In the genomic region with DNA sequence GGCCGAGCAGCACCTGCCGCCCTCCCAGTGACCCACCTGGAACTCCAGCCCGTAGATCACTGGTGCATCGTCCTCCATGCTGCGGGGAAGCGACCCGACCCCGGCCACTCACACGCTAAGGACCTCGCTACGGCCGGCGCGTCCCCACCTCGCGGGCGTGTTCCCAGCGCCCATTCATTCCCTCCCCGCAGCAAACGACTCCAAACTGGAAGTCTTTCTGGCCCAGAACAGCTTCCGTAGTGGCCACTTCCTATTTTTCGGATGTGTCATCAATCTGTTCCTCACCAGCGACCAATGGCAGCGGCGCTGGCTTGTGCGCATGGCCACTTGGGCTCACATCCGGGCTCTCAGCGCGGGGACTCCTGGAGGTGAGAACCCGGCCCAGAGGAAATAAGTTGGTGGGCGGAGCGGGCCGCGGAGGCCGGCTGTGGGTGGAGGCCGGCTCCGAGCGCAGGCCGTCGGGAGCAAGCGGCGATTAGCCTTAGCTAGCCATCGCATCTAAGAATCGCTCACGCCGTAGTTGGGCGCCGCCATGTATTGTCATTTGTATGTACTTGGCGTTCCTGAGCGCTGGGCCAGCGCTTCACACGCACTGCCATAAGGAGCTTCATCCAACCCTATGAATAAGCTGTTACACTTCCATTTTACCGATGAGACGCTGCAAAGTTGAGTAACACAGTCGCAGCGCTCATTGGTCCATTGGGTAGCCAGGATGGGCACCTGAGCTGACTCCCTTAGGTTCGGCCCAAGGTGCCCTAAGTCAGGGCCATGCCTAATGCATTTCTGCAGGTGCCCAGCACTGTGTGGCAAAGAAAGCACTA, we compare ENCODE assay signal across 1 cellular context.
TF ChIP-seq lines count a peak whose summit lies in the region.

A gene (minus strand): TSS at position 207 of the 821 bp plus-strand sequence. CDS start 129 bp downstream, at position 78.

TF ChIP-seq in HepG2, 621 proteins besides CTCF, POLR2A, EP300 and RAD21 (continued from another document and continues in another):
- TF ChIP-seq, protein P1, sequence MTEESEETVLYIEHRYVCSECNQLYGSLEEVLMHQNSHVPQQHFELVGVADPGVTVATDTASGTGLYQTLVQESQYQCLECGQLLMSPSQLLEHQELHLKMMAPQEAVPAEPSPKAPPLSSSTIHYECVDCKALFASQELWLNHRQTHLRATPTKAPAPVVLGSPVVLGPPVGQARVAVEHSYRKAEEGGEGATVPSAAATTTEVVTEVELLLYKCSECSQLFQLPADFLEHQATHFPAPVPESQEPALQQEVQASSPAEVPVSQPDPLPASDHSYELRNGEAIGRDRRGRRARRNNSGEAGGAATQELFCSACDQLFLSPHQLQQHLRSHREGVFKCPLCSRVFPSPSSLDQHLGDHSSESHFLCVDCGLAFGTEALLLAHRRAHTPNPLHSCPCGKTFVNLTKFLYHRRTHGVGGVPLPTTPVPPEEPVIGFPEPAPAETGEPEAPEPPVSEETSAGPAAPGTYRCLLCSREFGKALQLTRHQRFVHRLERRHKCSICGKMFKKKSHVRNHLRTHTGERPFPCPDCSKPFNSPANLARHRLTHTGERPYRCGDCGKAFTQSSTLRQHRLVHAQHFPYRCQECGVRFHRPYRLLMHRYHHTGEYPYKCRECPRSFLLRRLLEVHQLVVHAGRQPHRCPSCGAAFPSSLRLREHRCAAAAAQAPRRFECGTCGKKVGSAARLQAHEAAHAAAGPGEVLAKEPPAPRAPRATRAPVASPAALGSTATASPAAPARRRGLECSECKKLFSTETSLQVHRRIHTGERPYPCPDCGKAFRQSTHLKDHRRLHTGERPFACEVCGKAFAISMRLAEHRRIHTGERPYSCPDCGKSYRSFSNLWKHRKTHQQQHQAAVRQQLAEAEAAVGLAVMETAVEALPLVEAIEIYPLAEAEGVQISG (CRISPR knock-in tag; IDR thresholded peaks at IDR 0.05): peak; percentile 94
- TF ChIP-seq, protein P2, sequence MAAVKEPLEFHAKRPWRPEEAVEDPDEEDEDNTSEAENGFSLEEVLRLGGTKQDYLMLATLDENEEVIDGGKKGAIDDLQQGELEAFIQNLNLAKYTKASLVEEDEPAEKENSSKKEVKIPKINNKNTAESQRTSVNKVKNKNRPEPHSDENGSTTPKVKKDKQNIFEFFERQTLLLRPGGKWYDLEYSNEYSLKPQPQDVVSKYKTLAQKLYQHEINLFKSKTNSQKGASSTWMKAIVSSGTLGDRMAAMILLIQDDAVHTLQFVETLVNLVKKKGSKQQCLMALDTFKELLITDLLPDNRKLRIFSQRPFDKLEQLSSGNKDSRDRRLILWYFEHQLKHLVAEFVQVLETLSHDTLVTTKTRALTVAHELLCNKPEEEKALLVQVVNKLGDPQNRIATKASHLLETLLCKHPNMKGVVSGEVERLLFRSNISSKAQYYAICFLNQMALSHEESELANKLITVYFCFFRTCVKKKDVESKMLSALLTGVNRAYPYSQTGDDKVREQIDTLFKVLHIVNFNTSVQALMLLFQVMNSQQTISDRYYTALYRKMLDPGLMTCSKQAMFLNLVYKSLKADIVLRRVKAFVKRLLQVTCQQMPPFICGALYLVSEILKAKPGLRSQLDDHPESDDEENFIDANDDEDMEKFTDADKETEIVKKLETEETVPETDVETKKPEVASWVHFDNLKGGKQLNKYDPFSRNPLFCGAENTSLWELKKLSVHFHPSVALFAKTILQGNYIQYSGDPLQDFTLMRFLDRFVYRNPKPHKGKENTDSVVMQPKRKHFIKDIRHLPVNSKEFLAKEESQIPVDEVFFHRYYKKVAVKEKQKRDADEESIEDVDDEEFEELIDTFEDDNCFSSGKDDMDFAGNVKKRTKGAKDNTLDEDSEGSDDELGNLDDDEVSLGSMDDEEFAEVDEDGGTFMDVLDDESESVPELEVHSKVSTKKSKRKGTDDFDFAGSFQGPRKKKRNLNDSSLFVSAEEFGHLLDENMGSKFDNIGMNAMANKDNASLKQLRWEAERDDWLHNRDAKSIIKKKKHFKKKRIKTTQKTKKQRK (IDR thresholded peaks at IDR 0.05; ENCODE audit: low read length): no peak
- peak; percentile 81 for TF ChIP-seq ZFP1 (CRISPR knock-in tag; IDR thresholded peaks at IDR 0.05)
- no peak; the same call in 1 of the 2 replicates for TF ChIP-seq ZSCAN22 (CRISPR knock-in tag; IDR thresholded peaks at IDR 0.05)
- TF ChIP-seq SCMH1 (CRISPR knock-in tag; IDR thresholded peaks at IDR 0.05; ENCODE audit: borderline replicate concordance): no peak
- no peak for TF ChIP-seq CC2D1A (CRISPR knock-in tag; IDR thresholded peaks at IDR 0.05)
- TF ChIP-seq MATR3 (CRISPR knock-in tag; IDR thresholded peaks at IDR 0.05): no peak
- peak; percentile 76 for TF ChIP-seq MAFF (IDR thresholded peaks at IDR 0.05; ENCODE audit: low read depth, low read length)
- TF ChIP-seq ISL2 (CRISPR knock-in tag; IDR thresholded peaks at IDR 0.05): no peak; the same call in 1 of the 2 replicates
- TF ChIP-seq CENPT (CRISPR knock-in tag; IDR thresholded peaks at IDR 0.05; ENCODE audit: low read depth): peak; percentile 62; the same call in 1 of the 2 replicates
- TF ChIP-seq SALL1 (CRISPR knock-in tag; IDR thresholded peaks at IDR 0.05): peak; percentile 89
- TF ChIP-seq ARID2 (CRISPR knock-in tag; IDR thresholded peaks at IDR 0.05; ENCODE audit: borderline replicate concordance): peak; percentile 92
- TF ChIP-seq, protein P3, sequence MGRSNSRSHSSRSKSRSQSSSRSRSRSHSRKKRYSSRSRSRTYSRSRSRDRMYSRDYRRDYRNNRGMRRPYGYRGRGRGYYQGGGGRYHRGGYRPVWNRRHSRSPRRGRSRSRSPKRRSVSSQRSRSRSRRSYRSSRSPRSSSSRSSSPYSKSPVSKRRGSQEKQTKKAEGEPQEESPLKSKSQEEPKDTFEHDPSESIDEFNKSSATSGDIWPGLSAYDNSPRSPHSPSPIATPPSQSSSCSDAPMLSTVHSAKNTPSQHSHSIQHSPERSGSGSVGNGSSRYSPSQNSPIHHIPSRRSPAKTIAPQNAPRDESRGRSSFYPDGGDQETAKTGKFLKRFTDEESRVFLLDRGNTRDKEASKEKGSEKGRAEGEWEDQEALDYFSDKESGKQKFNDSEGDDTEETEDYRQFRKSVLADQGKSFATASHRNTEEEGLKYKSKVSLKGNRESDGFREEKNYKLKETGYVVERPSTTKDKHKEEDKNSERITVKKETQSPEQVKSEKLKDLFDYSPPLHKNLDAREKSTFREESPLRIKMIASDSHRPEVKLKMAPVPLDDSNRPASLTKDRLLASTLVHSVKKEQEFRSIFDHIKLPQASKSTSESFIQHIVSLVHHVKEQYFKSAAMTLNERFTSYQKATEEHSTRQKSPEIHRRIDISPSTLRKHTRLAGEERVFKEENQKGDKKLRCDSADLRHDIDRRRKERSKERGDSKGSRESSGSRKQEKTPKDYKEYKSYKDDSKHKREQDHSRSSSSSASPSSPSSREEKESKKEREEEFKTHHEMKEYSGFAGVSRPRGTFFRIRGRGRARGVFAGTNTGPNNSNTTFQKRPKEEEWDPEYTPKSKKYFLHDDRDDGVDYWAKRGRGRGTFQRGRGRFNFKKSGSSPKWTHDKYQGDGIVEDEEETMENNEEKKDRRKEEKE (IDR thresholded peaks at IDR 0.05): no peak
- TF ChIP-seq, protein P4, sequence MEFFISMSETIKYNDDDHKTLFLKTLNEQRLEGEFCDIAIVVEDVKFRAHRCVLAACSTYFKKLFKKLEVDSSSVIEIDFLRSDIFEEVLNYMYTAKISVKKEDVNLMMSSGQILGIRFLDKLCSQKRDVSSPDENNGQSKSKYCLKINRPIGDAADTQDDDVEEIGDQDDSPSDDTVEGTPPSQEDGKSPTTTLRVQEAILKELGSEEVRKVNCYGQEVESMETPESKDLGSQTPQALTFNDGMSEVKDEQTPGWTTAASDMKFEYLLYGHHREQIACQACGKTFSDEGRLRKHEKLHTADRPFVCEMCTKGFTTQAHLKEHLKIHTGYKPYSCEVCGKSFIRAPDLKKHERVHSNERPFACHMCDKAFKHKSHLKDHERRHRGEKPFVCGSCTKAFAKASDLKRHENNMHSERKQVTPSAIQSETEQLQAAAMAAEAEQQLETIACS (CRISPR knock-in tag; IDR thresholded peaks at IDR 0.05): peak; percentile 48; the same call in 1 of the 2 replicates
- TF ChIP-seq THAP11 (CRISPR knock-in tag; IDR thresholded peaks at IDR 0.05): peak; percentile 96
- TF ChIP-seq MYNN (CRISPR knock-in tag; IDR thresholded peaks at IDR 0.05; ENCODE audit: low read depth): 0 out of 2 replicates have a peak, but pooled peaks have one; percentile 19
- TF ChIP-seq SETDB1 (CRISPR knock-in tag; IDR thresholded peaks at IDR 0.05; ENCODE audit: borderline replicate concordance): no peak
- TF ChIP-seq KMT2B (CRISPR knock-in tag; IDR thresholded peaks at IDR 0.05): peak; percentile 95
- TF ChIP-seq ZFP90 (CRISPR knock-in tag; IDR thresholded peaks at IDR 0.05; ENCODE audit: borderline replicate concordance): peak; percentile 19
- no peak for TF ChIP-seq SP1 (IDR thresholded peaks at IDR 0.05)
- TF ChIP-seq SP1 (CRISPR knock-in tag; IDR thresholded peaks at IDR 0.05): peak; percentile 67; the same call in 1 of the 2 replicates
- no peak for TF ChIP-seq HOXA7 (CRISPR knock-in tag; IDR thresholded peaks at IDR 0.05)
- TF ChIP-seq, protein P5, sequence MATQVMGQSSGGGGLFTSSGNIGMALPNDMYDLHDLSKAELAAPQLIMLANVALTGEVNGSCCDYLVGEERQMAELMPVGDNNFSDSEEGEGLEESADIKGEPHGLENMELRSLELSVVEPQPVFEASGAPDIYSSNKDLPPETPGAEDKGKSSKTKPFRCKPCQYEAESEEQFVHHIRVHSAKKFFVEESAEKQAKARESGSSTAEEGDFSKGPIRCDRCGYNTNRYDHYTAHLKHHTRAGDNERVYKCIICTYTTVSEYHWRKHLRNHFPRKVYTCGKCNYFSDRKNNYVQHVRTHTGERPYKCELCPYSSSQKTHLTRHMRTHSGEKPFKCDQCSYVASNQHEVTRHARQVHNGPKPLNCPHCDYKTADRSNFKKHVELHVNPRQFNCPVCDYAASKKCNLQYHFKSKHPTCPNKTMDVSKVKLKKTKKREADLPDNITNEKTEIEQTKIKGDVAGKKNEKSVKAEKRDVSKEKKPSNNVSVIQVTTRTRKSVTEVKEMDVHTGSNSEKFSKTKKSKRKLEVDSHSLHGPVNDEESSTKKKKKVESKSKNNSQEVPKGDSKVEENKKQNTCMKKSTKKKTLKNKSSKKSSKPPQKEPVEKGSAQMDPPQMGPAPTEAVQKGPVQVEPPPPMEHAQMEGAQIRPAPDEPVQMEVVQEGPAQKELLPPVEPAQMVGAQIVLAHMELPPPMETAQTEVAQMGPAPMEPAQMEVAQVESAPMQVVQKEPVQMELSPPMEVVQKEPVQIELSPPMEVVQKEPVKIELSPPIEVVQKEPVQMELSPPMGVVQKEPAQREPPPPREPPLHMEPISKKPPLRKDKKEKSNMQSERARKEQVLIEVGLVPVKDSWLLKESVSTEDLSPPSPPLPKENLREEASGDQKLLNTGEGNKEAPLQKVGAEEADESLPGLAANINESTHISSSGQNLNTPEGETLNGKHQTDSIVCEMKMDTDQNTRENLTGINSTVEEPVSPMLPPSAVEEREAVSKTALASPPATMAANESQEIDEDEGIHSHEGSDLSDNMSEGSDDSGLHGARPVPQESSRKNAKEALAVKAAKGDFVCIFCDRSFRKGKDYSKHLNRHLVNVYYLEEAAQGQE (IDR thresholded peaks at IDR 0.05; ENCODE audit: borderline replicate concordance in 1 of 2, low read depth in 1 of 2, low read length in 2 of 2): peak in 1 of 2 experiments; percentile 70; a peak in 2 of 4 replicates
- TF ChIP-seq DPF2 (CRISPR knock-in tag; IDR thresholded peaks at IDR 0.05; ENCODE audit: borderline replicate concordance, low read depth): no peak
- peak; percentile 92; the same call in 1 of the 2 replicates for TF ChIP-seq ZNF383 (CRISPR knock-in tag; IDR thresholded peaks at IDR 0.05; ENCODE audit: borderline replicate concordance)
- TF ChIP-seq, protein P6, sequence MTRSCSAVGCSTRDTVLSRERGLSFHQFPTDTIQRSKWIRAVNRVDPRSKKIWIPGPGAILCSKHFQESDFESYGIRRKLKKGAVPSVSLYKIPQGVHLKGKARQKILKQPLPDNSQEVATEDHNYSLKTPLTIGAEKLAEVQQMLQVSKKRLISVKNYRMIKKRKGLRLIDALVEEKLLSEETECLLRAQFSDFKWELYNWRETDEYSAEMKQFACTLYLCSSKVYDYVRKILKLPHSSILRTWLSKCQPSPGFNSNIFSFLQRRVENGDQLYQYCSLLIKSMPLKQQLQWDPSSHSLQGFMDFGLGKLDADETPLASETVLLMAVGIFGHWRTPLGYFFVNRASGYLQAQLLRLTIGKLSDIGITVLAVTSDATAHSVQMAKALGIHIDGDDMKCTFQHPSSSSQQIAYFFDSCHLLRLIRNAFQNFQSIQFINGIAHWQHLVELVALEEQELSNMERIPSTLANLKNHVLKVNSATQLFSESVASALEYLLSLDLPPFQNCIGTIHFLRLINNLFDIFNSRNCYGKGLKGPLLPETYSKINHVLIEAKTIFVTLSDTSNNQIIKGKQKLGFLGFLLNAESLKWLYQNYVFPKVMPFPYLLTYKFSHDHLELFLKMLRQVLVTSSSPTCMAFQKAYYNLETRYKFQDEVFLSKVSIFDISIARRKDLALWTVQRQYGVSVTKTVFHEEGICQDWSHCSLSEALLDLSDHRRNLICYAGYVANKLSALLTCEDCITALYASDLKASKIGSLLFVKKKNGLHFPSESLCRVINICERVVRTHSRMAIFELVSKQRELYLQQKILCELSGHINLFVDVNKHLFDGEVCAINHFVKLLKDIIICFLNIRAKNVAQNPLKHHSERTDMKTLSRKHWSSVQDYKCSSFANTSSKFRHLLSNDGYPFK (CRISPR knock-in tag; IDR thresholded peaks at IDR 0.05; ENCODE audit: borderline replicate concordance): peak; percentile 97
- TF ChIP-seq SNAI1 (CRISPR knock-in tag; IDR thresholded peaks at IDR 0.05; ENCODE audit: borderline replicate concordance): no peak
- TF ChIP-seq NONO (IDR thresholded peaks at IDR 0.05): no peak
- TF ChIP-seq NONO (CRISPR knock-in tag; conservative IDR thresholded peaks at IDR 0.05): peak; percentile 98
- no peak for TF ChIP-seq SOX6 (IDR thresholded peaks at IDR 0.05)
- peak; percentile 77 for TF ChIP-seq SOX6 (CRISPR knock-in tag; IDR thresholded peaks at IDR 0.05)
